9 cellular contexts compared by ENCODE assay signal in the genomic region with DNA sequence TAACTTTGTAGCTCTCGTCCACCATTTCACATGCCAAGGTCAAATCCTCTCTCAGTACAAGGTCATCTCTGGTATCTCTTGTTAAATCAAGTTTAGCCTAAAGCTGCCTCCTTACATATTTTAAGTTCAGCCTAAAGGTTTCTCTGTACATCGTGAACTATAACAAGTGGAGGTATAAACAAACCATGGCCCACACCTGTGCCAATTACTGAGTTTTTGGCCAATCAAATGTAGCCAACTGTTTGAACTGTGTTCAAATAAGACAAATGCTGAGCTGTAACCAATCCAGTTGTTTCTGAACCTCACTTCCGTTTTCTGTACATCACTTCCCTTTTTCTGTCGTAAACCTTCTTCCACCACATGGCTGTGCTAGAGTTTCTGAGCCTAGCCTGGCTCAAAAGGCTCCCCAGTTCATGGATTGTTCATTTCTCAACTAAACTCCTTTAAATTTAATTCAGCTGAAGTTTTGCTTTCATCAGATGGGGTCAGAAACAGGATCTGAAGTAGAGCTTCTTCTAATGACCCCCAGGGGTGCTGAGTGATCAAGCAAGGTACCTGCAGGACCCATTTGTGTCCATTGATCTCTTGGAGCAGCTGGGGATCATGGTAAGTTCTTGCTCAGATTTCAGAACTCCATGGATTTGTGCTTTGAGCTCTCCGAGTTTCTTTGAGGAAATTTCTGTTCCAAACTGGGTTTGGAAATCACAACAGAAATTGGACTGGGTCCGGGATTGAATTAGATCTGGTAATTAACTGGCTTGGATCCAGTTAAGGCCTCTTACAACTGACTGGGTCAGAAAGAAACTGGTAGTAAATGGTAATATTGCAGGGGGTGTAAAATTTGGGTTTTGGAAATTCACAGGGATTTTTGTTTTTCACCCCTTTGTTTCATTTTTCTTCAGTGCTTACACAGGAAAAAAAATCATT. TPM values are rescaled to one million over a fixed set of nuclear protein-coding genes. Genes with fewer than 3 reads are reported as not detected.
DNase-seq lines count a peak whose midpoint lies in the region; ATAC-seq, FAIRE-seq and TF ChIP-seq lines count a peak whose summit lies in the region.
"Had no signal": no experiment of that assay in that cellular context is flagged by ENCODE, and none has a peak within 500 bp of the region (broad histone marks: within the 10 kb centered on the region; RNA-seq: fewer than 3 reads in every experiment).

No MANE protein-coding gene starts in this region.

- ATAC-seq in SK-N-SH treated with all-trans-retinoic acid at 6 μM for 48 hours (no peak), HG02885 (IDR thresholded peaks at IDR 0.05; ENCODE audit: poor library complexity, unreplicated experiment) (peak; percentile 91), K562 (peak; percentile 87)
- ATAC-seq in stimulated activated effector memory CD8-positive, alpha-beta T cell treated with anti-CD3 and anti-CD28 coated beads, Interleukin-12 subunit alpha, Interleukin-12 subunit beta, amount 100 ng/mL, for 72 hours: peak; percentile 97

- H3K9ac ChIP-seq in SK-N-SH (no peak overlapping the region), K562 (ENCODE audit: insufficient read depth in 1 of 2, low read depth in 2 of 2, low read length in 2 of 2) (peak overlapping the region; percentile 82 to 92; a peak in 3 of 4 replicates)

- H3K4me1 Mint-ChIP-seq in stimulated activated effector memory CD8-positive, alpha-beta T cell treated with anti-CD3 and anti-CD28 coated beads, Interleukin-12 subunit alpha, Interleukin-12 subunit beta, amount 100 ng/mL, for 72 hours: peaks cover 21% of the 10 kb centered on the region

- H3K36me3 Mint-ChIP-seq in stimulated activated effector memory CD8-positive, alpha-beta T cell treated with anti-CD3 and anti-CD28 coated beads, Interleukin-12 subunit alpha, Interleukin-12 subunit beta, amount 100 ng/mL, for 72 hours: peaks cover 5% of the 10 kb centered on the region

- H4K20me1 ChIP-seq in SK-N-SH (ENCODE audit: insufficient read depth): no peaks in the 10 kb centered on the region
- no peaks in the 10 kb centered on the region for H4K20me1 ChIP-seq in OCI-LY7 (ENCODE audit: insufficient read depth, low read length)
- no peaks in the 10 kb centered on the region for H4K20me1 ChIP-seq in K562 (replicated peaks; ENCODE audit: control insufficient read depth, insufficient read depth, low read length)

- TF ChIP-seq POLR2A in K562 (conservative IDR thresholded peaks at IDR 0.05): peak; percentile 96

- no peak overlapping the region for H3K27ac ChIP-seq in SK-N-SH (ENCODE audit: low read depth in 2 of 2, low read length in 1 of 2)
- peak overlapping the region; percentile 75 for H3K27ac ChIP-seq in OCI-LY7 (ENCODE audit: low read depth, low read length, poor library complexity, severe bottlenecking)
- H3K27ac ChIP-seq in K562 (ENCODE audit: extremely low read depth, low read depth, low read length): peak overlapping the region; percentile 90
- no peak overlapping the region for H3K27ac ChIP-seq in substantia nigra (ENCODE audit: low read depth, low read length, poor library complexity, severe bottlenecking)
- H3K27ac ChIP-seq: skin epidermis had no signal

- H3K9me3 Mint-ChIP-seq in stimulated activated effector memory CD8-positive, alpha-beta T cell treated with anti-CD3 and anti-CD28 coated beads, Interleukin-12 subunit alpha, Interleukin-12 subunit beta, amount 100 ng/mL, for 72 hours: peaks cover 2% of the 10 kb centered on the region

- TF ChIP-seq EP300 in SK-N-SH (IDR thresholded peaks at IDR 0.05; ENCODE audit: borderline replicate concordance in 1 of 2, low read depth in 1 of 2, low read length in 1 of 2) (no peak), K562 (IDR thresholded peaks at IDR 0.05; ENCODE audit: low read length) (no peak)

- no peak overlapping the region for H3K4me2 ChIP-seq in SK-N-SH
- peak overlapping the region; percentile 68 for H3K4me2 ChIP-seq in OCI-LY7 (ENCODE audit: low read length)
- H3K4me2 ChIP-seq in K562 (ENCODE audit: insufficient read depth, low read length): peak overlapping the region; percentile 76

- H3K9me3 ChIP-seq in SK-N-SH (no peaks in the 10 kb centered on the region), OCI-LY7 (ENCODE audit: low read length) (0 out of 2 replicates have a peak, but pooled peaks cover 4% of the 10 kb centered on the region), K562 (replicated peaks; ENCODE audit: control insufficient read depth, insufficient read depth, low read depth, low read length) (peaks cover 4% of the 10 kb centered on the region; the same call in 1 of the 2 replicates)

- H3F3A ChIP-seq in SK-N-SH (replicated peaks; ENCODE audit: insufficient read depth): no peaks in the 10 kb centered on the region

- H3K4me1 ChIP-seq in SK-N-SH (ENCODE audit: control insufficient read depth in 1 of 2, insufficient read depth in 2 of 2, low read depth in 1 of 2, low read length in 1 of 2): no peaks in the 10 kb centered on the region
- H3K4me1 ChIP-seq in OCI-LY7 (ENCODE audit: insufficient read depth, low read length, poor library complexity, severe bottlenecking): peaks cover 55% of the 10 kb centered on the region
- peaks cover 12 to 19% of the 10 kb centered on the region in 2 experiments; a peak in 3 of 5 replicates for H3K4me1 ChIP-seq in K562 (replicated peaks in 1 of 2; ENCODE audit: control insufficient read depth in 2 of 2, insufficient read depth in 2 of 2, low read length in 2 of 2)

- no peak for TF ChIP-seq CTCF in SK-N-SH (IDR thresholded peaks at IDR 0.05)
- peak; percentile 58 for TF ChIP-seq CTCF in OCI-LY7 (conservative IDR thresholded peaks at IDR 0.05; ENCODE audit: low read length)
- TF ChIP-seq CTCF in K562 (IDR thresholded peaks at IDR 0.05 in 2 of 3, conservative IDR thresholded peaks at IDR 0.05 in 1 of 3; ENCODE audit: insufficient read depth in 2 of 3, low read depth in 1 of 3, low read length in 3 of 3): peak; percentile 3 to 30 (median 23); a peak in 1 of 6 replicates
- TF ChIP-seq CTCF in GM13976 (IDR thresholded peaks at IDR 0.05; ENCODE audit: borderline replicate concordance, control extremely low read depth, extremely low read depth, insufficient read depth, missing control alignments): no peak

- H3K27me3 ChIP-seq in SK-N-SH (ENCODE audit: insufficient read depth) (no peaks in the 10 kb centered on the region), K562 (ENCODE audit: control insufficient read depth in 2 of 2, insufficient read depth in 2 of 2, low read length in 2 of 2) (no peaks in the 10 kb centered on the region)

- intact Hi-C loops in OCI-LY7 (cut with micrococcal nuclease; ENCODE audit: unreplicated experiment) (no loop called here), K562 (cut with micrococcal nuclease) (loop anchor here (5.0 kb wide), 2 partner anchors 58 to 123 kb away; partner anchors contain the start of gene TRMO)

- H3K79me2 ChIP-seq in SK-N-SH (ENCODE audit: insufficient read depth) (no peaks in the 10 kb centered on the region), OCI-LY7 (ENCODE audit: insufficient read depth, low read depth, low read length) (peaks cover 44% of the 10 kb centered on the region), K562 (ENCODE audit: control insufficient read depth, insufficient read depth, low read length) (peaks cover 56% of the 10 kb centered on the region)

- BruUV-seq in OCI-LY7 (replicated peaks; lab: Mats Ljungman, UMichigan) (TSS peak; percentile 92), K562 (replicated peaks; lab: Mats Ljungman, UMichigan) (TSS peak; percentile 94)

- no peak for TF ChIP-seq RAD21 in SK-N-SH (IDR thresholded peaks at IDR 0.05; ENCODE audit: low read length)
- no peak for TF ChIP-seq RAD21 in K562 (CRISPR knock-in tag; conservative IDR thresholded peaks at IDR 0.05 in 1 of 2, IDR thresholded peaks at IDR 0.05 in 1 of 2)

- H3K4me3 ChIP-seq in SK-N-SH (ENCODE audit: low read depth in 2 of 2, low read length in 1 of 2) (no peak overlapping the region), OCI-LY7 (ENCODE audit: low read depth, low read length, poor library complexity, severe bottlenecking) (peak overlapping the region; percentile 72), K562 (peak overlapping the region; percentile 55)

- H2AFZ ChIP-seq in SK-N-SH (ENCODE audit: low read depth) (peak overlapping the region; percentile 64; the same call in 1 of the 2 replicates), OCI-LY7 (ENCODE audit: low read length) (peak overlapping the region; percentile 92; the same call in 1 of the 2 replicates), K562 (ENCODE audit: low read depth, low read length) (peak overlapping the region; percentile 77)

- 78% methylated on average over 6 of the region's 6 CpGs for WGBS in SK-N-SH (ENCODE audit: low lambda C conversion rate)
- WGBS in K562 (ENCODE audit: insufficient coverage, low coverage, missing lambda C conversion rate): 9% methylated on average over 6 of the region's 6 CpGs

- in situ Hi-C loops in K562 (cut with MboI) (no loop called here), GM13976 (cut with MboI; ENCODE audit: low sequenced_read_pairs, unreplicated experiment) (no loop called here)

- POLR2A ChIA-PET in SK-N-SH (lab: Yijun Ruan, JAX) (interaction anchor here (0.6 kb wide), 1 partner anchor 180 kb away, joined by 3 read pairs; no protein-coding TSS in a partner anchor), OCI-LY7 (lab: Charles Lee) (interaction anchor here (0.8 to 4.3 kb wide), 16 partner anchors 8 to 348 kb away, joined by 3 to 41 read pairs (median 3); partner anchors contain the start of genes NANS and XPA), K562 (lab: Yijun Ruan, JAX) (interaction anchor here (0.6 to 4.7 kb wide), 17 partner anchors 8 to 529 kb away, joined by 3 to 57 read pairs (median 4); partner anchors contain the start of genes HEMGN, NANS and TBC1D2)

- H3K36me3 ChIP-seq in SK-N-SH (replicated peaks in 1 of 2; ENCODE audit: control insufficient read depth in 1 of 2, insufficient read depth in 2 of 2, low read length in 1 of 2): no peaks in the 10 kb centered on the region
- H3K36me3 ChIP-seq in OCI-LY7 (ENCODE audit: insufficient read depth, low read length): peaks cover 23% of the 10 kb centered on the region
- H3K36me3 ChIP-seq in K562 (ENCODE audit: control insufficient read depth, insufficient read depth, low read length): peaks cover 37% of the 10 kb centered on the region

- H3K4me3 Mint-ChIP-seq in stimulated activated effector memory CD8-positive, alpha-beta T cell treated with anti-CD3 and anti-CD28 coated beads, Interleukin-12 subunit alpha, Interleukin-12 subunit beta, amount 100 ng/mL, for 72 hours: peak overlapping the region; percentile 73

- H3K9me2 ChIP-seq in SK-N-SH (no peaks in the 10 kb centered on the region), OCI-LY7 (ENCODE audit: insufficient read depth, low read length) (no peaks in the 10 kb centered on the region)

- DNase-seq in SK-N-SH (no peak), OCI-LY7 (ENCODE audit: low spot score) (peak; percentile 92), K562 (ENCODE audit: extremely low read depth in 1 of 4, low spot score in 3 of 4) (peak; percentile 50 to 90 (median 52)), GM13976 (ENCODE audit: low spot score) (no peak), substantia nigra (lab: John Stamatoyannopoulos, UW) (no peak)
- peak in 1 of 2 donors; percentile 56 for DNase-seq in stimulated activated effector memory CD8-positive, alpha-beta T cell treated with anti-CD3 and anti-CD28 coated beads, Interleukin-12 subunit alpha, Interleukin-12 subunit beta, amount 100 ng/mL, for 72 hours (ENCODE audit: low spot score in 2 of 2)

- CTCF ChIA-PET in SK-N-SH (lab: Yijun Ruan, JAX) (interaction anchor here (0.7 to 2.2 kb wide), 5 partner anchors 8 to 121 kb away, joined by 3 to 14 read pairs (median 4); no protein-coding TSS in a partner anchor), OCI-LY7 (lab: Charles Lee; ENCODE audit: unreplicated experiment) (interaction anchor here (0.8 to 1.6 kb wide), 2 partner anchors 11 kb away, joined by 3 to 5 read pairs; partner anchors contain the start of gene NANS), K562 (lab: Yijun Ruan, JAX; ENCODE audit: low intra/inter-chr PET ratio) (no interaction called here)

- no peaks in the 10 kb centered on the region for H3K9me1 ChIP-seq in K562 (ENCODE audit: control insufficient read depth, insufficient read depth, low read length)

- peak; percentile 93 for FAIRE-seq in K562 (lab: Jason Lieb, UNC)

- H3K27ac Mint-ChIP-seq in stimulated activated effector memory CD8-positive, alpha-beta T cell treated with anti-CD3 and anti-CD28 coated beads, Interleukin-12 subunit alpha, Interleukin-12 subunit beta, amount 100 ng/mL, for 72 hours: peak overlapping the region; percentile 86

RNA-seq across cellular contexts. Expression of gene NANS, which starts 11.0 kb away (rescaled TPM):
- 53.5 and 61.3 TPM in 2 replicates for polyA plus RNA-seq in SK-N-SH (2012; rRNA removed)
- polyA plus RNA-seq in SK-N-SH (2012; cell fraction: cytosol; rRNA removed): 48.8 and 53.9 TPM in 2 replicates
- polyA plus RNA-seq in SK-N-SH (2012; cell fraction: nucleus; rRNA removed): 37.0 and 46.0 TPM in 2 replicates
- 63.7 and 70.6 TPM in 2 replicates for total RNA-seq in OCI-LY7 (2014; rRNA removed; shearing (Covaris generic))
- total RNA-seq in OCI-LY7 (2022): 50.4 and 56.9 TPM in 2 replicates
- 95.6 and 146 TPM in 2 replicates for total RNA-seq in K562 (2011; cell fraction: chromatin; rRNA removed; ENCODE audit: low replicate concordance)
- 97.0 and 106 TPM in 2 replicates for total RNA-seq in K562 (2011; cell fraction: nucleolus; rRNA removed)
- 94.6 and 118 TPM in 2 replicates for total RNA-seq in K562 (2011; cell fraction: nucleoplasm; rRNA removed)
- total RNA-seq in K562 (2014; rRNA removed): 181 and 197 TPM in 2 replicates
- 124 and 133 TPM in 2 replicates for total RNA-seq in K562 (2014; rRNA removed; fragmentation: Illumina TruSeq; extraction: Trizol)
- 151 and 156 TPM in 2 replicates for total RNA-seq in K562 (2015; rRNA removed; fragmentation: Illumina TruSeq; extraction: Trizol)
- total RNA-seq in K562 (2021): 127 and 133 TPM in 2 replicates
- polyA plus RNA-seq in K562 (2011; rRNA removed): 124 and 143 TPM in 2 replicates
- 138 and 150 TPM in 2 replicates for polyA plus RNA-seq in K562 (2011; cell fraction: cytosol; rRNA removed)
- polyA plus RNA-seq in K562 (2011; cell fraction: nucleus; rRNA removed): 49.2 and 61.9 TPM in 2 replicates
- 189 and 211 TPM in 2 replicates for polyA plus RNA-seq in K562 (2012)
- 137 TPM in 2 replicates for polyA plus RNA-seq in K562 (2014; fragmentation: Illumina TruSeq; extraction: Trizol)
- 10 to 100 TPM; 37.1 to 64.3 TPM for polyA plus RNA-seq in K562 (2014; fragmentation: Nextera tagmentation; extraction: Ambion mirVana)
- 127 and 141 TPM in 2 replicates for polyA plus RNA-seq in K562 (2014; rRNA removed)
- 139 and 167 TPM in 2 replicates for polyA minus RNA-seq in K562 (2011; rRNA and poly(A)+ RNA removed)
- 63.5 and 72.7 TPM in 2 replicates for polyA minus RNA-seq in K562 (2011; cell fraction: cytosol; rRNA and poly(A)+ RNA removed)
- 26.9 and 42.3 TPM in 2 replicates for polyA minus RNA-seq in K562 (2011; cell fraction: nucleus; rRNA and poly(A)+ RNA removed)

Comparison
In these comparisons a context has a peak if more than half of its experiments do, and no peak if none do; other contexts are left out.
1. DNase-seq: peak in OCI-LY7 (single experiment) and K562 (4 of 4); none in SK-N-SH (single experiment), GM13976 (single experiment) and substantia nigra (0 of 49).
2. H3K27ac ChIP-seq: peak in OCI-LY7 (single experiment) and K562 (single experiment); none in SK-N-SH (0 of 2) and substantia nigra (single experiment).
3. H3K4me3 ChIP-seq: peak in OCI-LY7 (single experiment) and K562 (single experiment); none in SK-N-SH (0 of 2).
4. CTCF ChIP-seq: peak in OCI-LY7 (single experiment) and K562 (3 of 3); none in SK-N-SH (single experiment) and GM13976 (single experiment).
5. Of the 27 proteins assayed by ChIP-seq in both K562 and SK-N-SH: peak only in K562: CTCF, ELF1, FOXM1, JUND, MAX, MXI1 and 3 more; only in SK-N-SH: none; in both: GABPA; in neither: 14; mixed calls (peak in some experiments, not most) for 3.
6. Peak in every context shown above with its lines, with median percentiles within 50 percentile points of each other: H2AFZ ChIP-seq.